Comparison of ENCODE assay signal across 8 cellular contexts in genomic region chr15:40405501-40406381, GRCh38. TPM values are rescaled to one million over a fixed set of nuclear protein-coding genes. Genes with fewer than 3 reads are reported as not detected.
A peak's percentile ranks its signal among the peaks of the same experiment; 100 is the strongest.
DNase-seq lines count a peak whose midpoint lies in the region; ATAC-seq, FAIRE-seq and TF ChIP-seq lines count a peak whose summit lies in the region.

Gene IVD (plus strand): TSS chr15:40405795. CDS start chr15:40405828, 33 bp downstream.

- H3K4me3 Mint-ChIP-seq in memory B cell: peak within 1 kb of the TSS; percentile 88

- no peak within 1 kb of the TSS for H2BK12ac ChIP-seq in H1 (ENCODE audit: low read depth, low read length)

- H4K20me1 ChIP-seq in H1 (replicated peaks in 1 of 2; ENCODE audit: control insufficient read depth in 1 of 2, insufficient read depth in 2 of 2, low read length in 2 of 2): peaks cover 0 to 2% of the 10 kb centered on the region in 2 experiments

- H4K8ac ChIP-seq in H1 (ENCODE audit: extremely low read depth, insufficient read depth, low read length): peak within 1 kb of the TSS; percentile 93; the same call in 1 of the 2 replicates

- DNase-seq in CMK (ENCODE audit: low read depth) (peak; percentile 81), HT1080 (ENCODE audit: low read depth) (peak; percentile 97), NOMO-1 treated with dmso at 0.1 percent for 144 hours (lab: John Stamatoyannopoulos, UW; ENCODE audit: unreplicated experiment) (peak; percentile 90), H1 (ENCODE audit: low read depth in 1 of 2, low spot score in 2 of 2) (peak; percentile 78 to 92), memory B cell (ENCODE audit: low spot score in 2 of 2) (peak; percentile 65 to 66)
- DNase-seq in activated CD8-positive, alpha-beta memory T cell treated with anti-CD3 and anti-CD28 coated beads for 48 hours (ENCODE audit: low read depth in 2 of 3, low spot score in 2 of 3): peak; percentile 75 to 86 (median 84)
- peak; percentile 90 for DNase-seq in stimulated activated CD8-positive, alpha-beta memory T cell treated with anti-CD3 and anti-CD28 coated beads, Interleukin-12 subunit alpha, Interleukin-12 subunit beta, amount 100 ng/mL, for 24 hours (ENCODE audit: extremely low read depth)

- peak; percentile 83 for FAIRE-seq in H1 (lab: Jason Lieb, UNC)

- TF ChIP-seq RAD21 in H1 (IDR thresholded peaks at IDR 0.05 in 1 of 2, conservative IDR thresholded peaks at IDR 0.05 in 1 of 2; ENCODE audit: low read depth in 2 of 2, low read length in 2 of 2): no peak

- H4K5ac ChIP-seq in H1 (ENCODE audit: insufficient read length, low read depth, low read length): peak within 1 kb of the TSS; percentile 68

- H3K4ac ChIP-seq in H1 (replicated peaks; ENCODE audit: insufficient read length, low read depth, low read length): peak within 1 kb of the TSS; percentile 11

- TF ChIP-seq CTCF in H1 (IDR thresholded peaks at IDR 0.05; ENCODE audit: control extremely low read depth in 1 of 3, insufficient read depth in 1 of 3, low read depth in 1 of 3, low read length in 3 of 3): no peak

- CTCF ChIA-PET in H1 (lab: Charles Lee; ENCODE audit: partially characterized antibody): interaction anchor here (0.6 to 5.6 kb wide), 16 partner anchors 12 to 131 kb away, joined by 3 to 34 read pairs (median 4); partner anchors contain the start of gene INAFM2

- peaks cover 21% of the 10 kb centered on the region for H3K4me1 Mint-ChIP-seq in memory B cell

- H3K56ac ChIP-seq in H1 (replicated peaks; ENCODE audit: insufficient read length, low read depth, low read length): peak within 1 kb of the TSS; percentile 71

- H3K27ac Mint-ChIP-seq in memory B cell: peak within 1 kb of the TSS; percentile 87

- peaks cover 4% of the 10 kb centered on the region; the same call in 1 of the 2 replicates for H3K79me1 ChIP-seq in H1 (ENCODE audit: low read depth, low read length)

- H4K91ac ChIP-seq in H1 (replicated peaks; ENCODE audit: insufficient read length, low read length): peak within 1 kb of the TSS; percentile 8

- TF ChIP-seq EP300 in H1 (IDR thresholded peaks at IDR 0.05; ENCODE audit: borderline replicate concordance in 1 of 2, low read depth in 2 of 2, low read length in 2 of 2): no peak

- H3K23me2 ChIP-seq in H1 (ENCODE audit: low read depth, low read length): no peaks in the 10 kb centered on the region; the same call in 1 of the 2 replicates

- H2AFZ ChIP-seq in H1 (ENCODE audit: low read length): peak within 1 kb of the TSS; percentile 97

- 4% methylated on average over 52 of the region's 54 CpGs; no CpG with 5 or more reads in 1 of the 2 experiments for WGBS in H1 (ENCODE audit: extremely low coverage in 1 of 2, insufficient coverage in 1 of 2, insufficient read length in 1 of 2, insufficient replicate concordance in 2 of 2, low coverage in 1 of 2, low lambda C conversion rate in 2 of 2, missing lambda C conversion rate in 1 of 2), 2 experiments

- ATAC-seq in GM21360 (IDR thresholded peaks at IDR 0.05; ENCODE audit: unreplicated experiment) (peak; percentile 82), memory B cell (ENCODE audit: low read depth) (peak; percentile 91)

- no peaks in the 10 kb centered on the region for H3K9me3 ChIP-seq in H1 (ENCODE audit: insufficient read depth in 2 of 2, low read depth in 1 of 2, low read length in 1 of 2)

- peak; percentile 84 to 88 for TF ChIP-seq POLR2A in H1 (IDR thresholded peaks at IDR 0.05; ENCODE audit: control extremely low read depth in 1 of 2, low read depth in 2 of 2, low read length in 2 of 2)

- peak within 1 kb of the TSS; percentile 72; the same call in 1 of the 2 replicates for H3K27ac ChIP-seq in H1 (ENCODE audit: low read depth, low read length)

- POLR2A ChIA-PET in H1 (lab: Charles Lee; ENCODE audit: partially characterized antibody): interaction anchor here (0.6 to 6.8 kb wide), 14 partner anchors 9 to 175 kb away, joined by 3 to 77 read pairs (median 6); partner anchors contain the start of genes BAHD1, CCDC32 and KNSTRN

- H2BK20ac ChIP-seq in H1 (ENCODE audit: low read length): no peak within 1 kb of the TSS

- no peak within 1 kb of the TSS for H2BK120ac ChIP-seq in H1 (replicated peaks; ENCODE audit: low read depth, low read length)

- peak within 1 kb of the TSS; percentile 55 to 74 (median 64) for H3K9ac ChIP-seq in H1 (replicated peaks in 1 of 4; ENCODE audit: extremely low read depth in 1 of 4, low read depth in 3 of 4, low read length in 3 of 4)

- H3K18ac ChIP-seq in H1 (ENCODE audit: extremely low read depth, low read length): peak within 1 kb of the TSS; percentile 98

- H3K27me3 ChIP-seq in H1 (replicated peaks in 1 of 4; ENCODE audit: control insufficient read depth in 3 of 4, extremely low read depth in 1 of 4, insufficient read depth in 3 of 4, low read length in 3 of 4): no peaks in the 10 kb centered on the region

- H3K36me3 ChIP-seq in H1 (ENCODE audit: control insufficient read depth in 2 of 4, insufficient read depth in 4 of 4, low read length in 3 of 4): peaks cover 12 to 28% (median 23%) of the 10 kb centered on the region in 4 experiments

- peaks cover 4% of the 10 kb centered on the region for H3K36me3 Mint-ChIP-seq in memory B cell

- H3K27me3 Mint-ChIP-seq in memory B cell: no peaks in the 10 kb centered on the region

- H3K4me3 ChIP-seq in H1 (ENCODE audit: extremely low read depth in 1 of 4, insufficient read depth in 2 of 4, low read depth in 3 of 4, low read length in 4 of 4): peak within 1 kb of the TSS; percentile 67 to 82 (median 74)

- no peak within 1 kb of the TSS for H2AK5ac ChIP-seq in H1 (ENCODE audit: low read depth, low read length)

- peak within 1 kb of the TSS; percentile 74 to 83 for H3K4me2 ChIP-seq in H1 (ENCODE audit: insufficient read depth in 1 of 2, low read depth in 2 of 2, low read length in 2 of 2)

- no peak within 1 kb of the TSS for H3K23ac ChIP-seq in H1 (ENCODE audit: insufficient read length)

- no peaks in the 10 kb centered on the region for H3K9me3 Mint-ChIP-seq in memory B cell

- H2BK5ac ChIP-seq in H1 (ENCODE audit: low read depth, low read length): peak within 1 kb of the TSS; percentile 93

- peaks cover 0 to 22% of the 10 kb centered on the region in 2 experiments; a peak in 3 of 4 replicates for H3K79me2 ChIP-seq in H1 (ENCODE audit: control insufficient read depth in 1 of 2, insufficient read depth in 2 of 2, low read length in 2 of 2)

- H3K14ac ChIP-seq in H1 (ENCODE audit: insufficient read length): no peak within 1 kb of the TSS

- H3K4me1 ChIP-seq in H1 (replicated peaks in 1 of 4; ENCODE audit: control insufficient read depth in 3 of 4, insufficient read depth in 4 of 4, low read length in 3 of 4): peaks cover 0 to 4% (median 1%) of the 10 kb centered on the region in 4 experiments; a peak in 3 of 7 replicates

- H2BK15ac ChIP-seq in H1 (ENCODE audit: low read length): no peak within 1 kb of the TSS

TF ChIP-seq in H1, 55 proteins besides CTCF, POLR2A, EP300 and RAD21 (continues in another document):
- TF ChIP-seq NRF1 (IDR thresholded peaks at IDR 0.05; ENCODE audit: low read depth, low read length) (no peak), JUND (IDR thresholded peaks at IDR 0.05; ENCODE audit: low read length) (no peak), JUN (IDR thresholded peaks at IDR 0.05; ENCODE audit: low read depth, low read length) (no peak), FOSL1 (IDR thresholded peaks at IDR 0.05; ENCODE audit: insufficient read depth, low read depth, low read length) (no peak), KDM4A (IDR thresholded peaks at IDR 0.05; ENCODE audit: low read depth, low read length, severe bottlenecking) (peak; percentile 73), POU5F1 (IDR thresholded peaks at IDR 0.05; ENCODE audit: low read depth, low read length) (no peak), BCL11A (IDR thresholded peaks at IDR 0.05; ENCODE audit: low read depth in 2 of 2, low read length in 2 of 2) (no peak), CTBP2 (IDR thresholded peaks at IDR 0.05; ENCODE audit: borderline replicate concordance, insufficient read depth, insufficient read length, low read length) (no peak), CHD2 (IDR thresholded peaks at IDR 0.05; ENCODE audit: low read length) (peak; percentile 89), SAP30 (IDR thresholded peaks at IDR 0.05; ENCODE audit: insufficient read depth, insufficient replicate concordance, low read length) (no peak), GABPA (IDR thresholded peaks at IDR 0.05; ENCODE audit: borderline replicate concordance, insufficient read depth, low read length) (no peak), ATF2 (IDR thresholded peaks at IDR 0.05; ENCODE audit: low read length) (no peak), KDM5A (IDR thresholded peaks at IDR 0.05; ENCODE audit: low read length) (peak; percentile 42), CEBPB (IDR thresholded peaks at IDR 0.05; ENCODE audit: low read depth, low read length) (no peak), MAX (IDR thresholded peaks at IDR 0.05) (peak; percentile 40; the same call in 1 of the 2 replicates), ASH2L (IDR thresholded peaks at IDR 0.05; ENCODE audit: low read length) (peak; percentile 81)

RNA-seq across cellular contexts. Expression of gene IVD, which starts in this region (rescaled TPM):
- total RNA-seq in HT1080 (2014; rRNA removed; shearing (Covaris generic)): 15.3 and 18.5 TPM in 2 replicates
- 29.0 and 30.0 TPM in 2 replicates for polyA plus RNA-seq in HT1080 (2015; cell fraction: cytosol; rRNA removed)
- 67.2 and 80.6 TPM in 2 replicates for polyA plus RNA-seq in HT1080 (2015; cell fraction: nucleus; rRNA removed)
- 78.8 and 80.0 TPM in 2 replicates for total RNA-seq in H1 (2021; fragmentation: NEBNext Ultra II Directional; extraction: Animal tissue kit (Norgen Biotek cat#: 25700))
- polyA plus RNA-seq in H1 (2011; rRNA removed): 55.2 and 63.7 TPM in 2 replicates
- 74.1 TPM for polyA plus RNA-seq in H1 (2011; cell fraction: cytosol; rRNA removed)
- 77.2 TPM for polyA plus RNA-seq in H1 (2011; cell fraction: nucleus; rRNA removed)
- polyA plus RNA-seq in H1 (2012, experiment 1 of 2): 51.3 to 57.3 TPM (median 56.8 TPM) in 4 replicates
- polyA plus RNA-seq in H1 (2012, experiment 2 of 2): 38.4 TPM
- 29.4 TPM for polyA plus RNA-seq in H1 (2013, experiment 1 of 2)
- polyA plus RNA-seq in H1 (2013, experiment 2 of 2): 28.3 TPM
- 77.8 and 87.4 TPM in 2 replicates for polyA minus RNA-seq in H1 (2011; rRNA and poly(A)+ RNA removed)
- 47.9 TPM for polyA minus RNA-seq in H1 (2011; cell fraction: cytosol; rRNA and poly(A)+ RNA removed)
- 52.2 TPM for polyA minus RNA-seq in H1 (2011; cell fraction: nucleus; rRNA and poly(A)+ RNA removed)

Comparison
In these comparisons a context has a peak if more than half of its experiments do, and no peak if none do; other contexts are left out.
1. Peak in every context shown above with its lines: DNase-seq, ATAC-seq, H3K4me3 ChIP-seq and H3K27ac ChIP-seq.